1 cellular context compared by ENCODE assay signal in the genomic region with DNA sequence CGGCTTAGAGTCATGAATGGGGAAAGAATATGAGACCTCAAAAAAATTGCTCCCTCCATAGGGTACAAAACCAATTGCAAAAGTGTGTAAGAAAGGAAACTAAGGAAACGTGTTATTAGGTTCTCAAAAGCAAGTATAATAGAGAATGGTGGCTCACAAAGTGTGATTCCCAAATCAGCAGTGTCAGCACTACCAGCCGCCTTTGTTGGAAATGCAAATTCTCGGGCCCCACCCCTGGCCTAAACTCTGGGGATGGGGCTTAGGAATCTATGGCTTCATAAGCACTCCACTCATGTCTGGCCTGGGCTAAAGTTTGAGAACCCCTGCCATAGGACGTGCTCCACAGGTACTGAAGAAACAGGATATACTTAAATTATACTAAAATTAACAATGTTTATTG.
TF ChIP-seq lines count a peak whose summit lies in the region.

No MANE protein-coding gene starts in this region.

TF ChIP-seq in H1, 55 proteins besides CTCF, POLR2A, EP300 and RAD21:
- peak; percentile 74; the same call in 1 of the 2 replicates for TF ChIP-seq MAFK (IDR thresholded peaks at IDR 0.05; ENCODE audit: low read depth, low read length)
- TF ChIP-seq HDAC2 (IDR thresholded peaks at IDR 0.05; ENCODE audit: borderline replicate concordance in 1 of 2, low read depth in 2 of 2, low read length in 2 of 2): no peak
